2 cellular contexts compared by ENCODE assay signal in the genomic region with DNA sequence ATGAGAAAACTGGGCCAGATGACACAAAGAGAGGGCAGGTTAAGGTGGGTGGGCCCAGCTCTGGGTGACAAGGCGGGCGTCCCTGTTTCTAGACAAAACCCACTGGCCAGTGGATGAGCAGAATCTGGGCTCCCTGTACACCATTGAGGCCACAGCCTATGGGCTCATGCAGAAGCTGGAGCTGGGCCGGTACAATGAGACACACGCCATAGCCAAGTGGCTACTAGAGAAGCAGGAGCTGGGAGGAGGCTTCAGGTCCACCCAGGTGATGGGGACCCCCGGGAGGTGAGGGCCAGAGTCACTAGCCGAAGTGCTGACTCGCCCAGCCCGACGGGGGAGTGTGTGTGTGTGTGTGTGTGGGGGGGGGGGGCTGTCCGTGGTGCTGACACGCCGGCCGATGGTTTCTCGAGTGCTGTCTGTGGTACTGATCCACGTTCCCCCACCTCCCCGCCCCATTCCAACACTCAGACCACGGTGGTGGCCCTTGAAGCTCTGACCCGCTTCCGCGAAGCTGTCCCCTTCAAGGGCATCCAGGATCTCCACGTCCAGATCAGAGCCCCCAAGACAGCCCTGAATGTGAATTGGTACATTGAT.
A peak's percentile ranks its signal among the peaks of the same experiment; 100 is the strongest.
TF ChIP-seq lines count a peak whose summit lies in the region.

No MANE protein-coding gene starts in this region.

TF ChIP-seq in HEK293T, 16 proteins besides CTCF, POLR2A, EP300 and RAD21 (continued from another document):
- TF ChIP-seq, protein P1, sequence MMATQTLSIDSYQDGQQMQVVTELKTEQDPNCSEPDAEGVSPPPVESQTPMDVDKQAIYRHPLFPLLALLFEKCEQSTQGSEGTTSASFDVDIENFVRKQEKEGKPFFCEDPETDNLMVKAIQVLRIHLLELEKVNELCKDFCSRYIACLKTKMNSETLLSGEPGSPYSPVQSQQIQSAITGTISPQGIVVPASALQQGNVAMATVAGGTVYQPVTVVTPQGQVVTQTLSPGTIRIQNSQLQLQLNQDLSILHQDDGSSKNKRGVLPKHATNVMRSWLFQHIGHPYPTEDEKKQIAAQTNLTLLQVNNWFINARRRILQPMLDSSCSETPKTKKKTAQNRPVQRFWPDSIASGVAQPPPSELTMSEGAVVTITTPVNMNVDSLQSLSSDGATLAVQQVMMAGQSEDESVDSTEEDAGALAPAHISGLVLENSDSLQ (IDR thresholded peaks at IDR 0.05) = no peak
- no peak for TF ChIP-seq BHLHE40 (IDR thresholded peaks at IDR 0.05; ENCODE audit: borderline replicate concordance)
- no peak for TF ChIP-seq FOXM1 (IDR thresholded peaks at IDR 0.05; ENCODE audit: borderline replicate concordance)
- TF ChIP-seq ELF4 (IDR thresholded peaks at IDR 0.05) = no peak
- no peak for TF ChIP-seq LEF1 (IDR thresholded peaks at IDR 0.05; ENCODE audit: borderline replicate concordance)
- TF ChIP-seq FOXA1 (IDR thresholded peaks at IDR 0.05) = no peak
- no peak for TF ChIP-seq NFRKB (IDR thresholded peaks at IDR 0.05)
- TF ChIP-seq SUZ12 (IDR thresholded peaks at IDR 0.05) = no peak
- TF ChIP-seq L3MBTL2 (conservative IDR thresholded peaks at IDR 0.05) = no peak
- no peak for TF ChIP-seq ZNF384 (IDR thresholded peaks at IDR 0.05)
- no peak for TF ChIP-seq TARDBP (IDR thresholded peaks at IDR 0.05)
- TF ChIP-seq CTBP1 (IDR thresholded peaks at IDR 0.05; ENCODE audit: borderline replicate concordance) = no peak
- no peak for TF ChIP-seq ARNT (IDR thresholded peaks at IDR 0.05)
TF ChIP-seq in HEK293T: peak in this region for 0.

TF ChIP-seq in WTC11, 78 proteins besides CTCF, POLR2A, EP300 and RAD21:
- TF ChIP-seq, protein P2, sequence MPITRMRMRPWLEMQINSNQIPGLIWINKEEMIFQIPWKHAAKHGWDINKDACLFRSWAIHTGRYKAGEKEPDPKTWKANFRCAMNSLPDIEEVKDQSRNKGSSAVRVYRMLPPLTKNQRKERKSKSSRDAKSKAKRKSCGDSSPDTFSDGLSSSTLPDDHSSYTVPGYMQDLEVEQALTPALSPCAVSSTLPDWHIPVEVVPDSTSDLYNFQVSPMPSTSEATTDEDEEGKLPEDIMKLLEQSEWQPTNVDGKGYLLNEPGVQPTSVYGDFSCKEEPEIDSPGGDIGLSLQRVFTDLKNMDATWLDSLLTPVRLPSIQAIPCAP (CRISPR knock-in tag; IDR thresholded peaks at IDR 0.05) = peak; percentile 78; the same call in 1 of the 2 replicates
- TF ChIP-seq, protein P3, sequence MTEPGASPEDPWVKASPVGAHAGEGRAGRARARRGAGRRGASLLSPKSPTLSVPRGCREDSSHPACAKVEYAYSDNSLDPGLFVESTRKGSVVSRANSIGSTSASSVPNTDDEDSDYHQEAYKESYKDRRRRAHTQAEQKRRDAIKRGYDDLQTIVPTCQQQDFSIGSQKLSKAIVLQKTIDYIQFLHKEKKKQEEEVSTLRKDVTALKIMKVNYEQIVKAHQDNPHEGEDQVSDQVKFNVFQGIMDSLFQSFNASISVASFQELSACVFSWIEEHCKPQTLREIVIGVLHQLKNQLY (CRISPR knock-in tag; IDR thresholded peaks at IDR 0.05) = no peak
- TF ChIP-seq, protein P4, sequence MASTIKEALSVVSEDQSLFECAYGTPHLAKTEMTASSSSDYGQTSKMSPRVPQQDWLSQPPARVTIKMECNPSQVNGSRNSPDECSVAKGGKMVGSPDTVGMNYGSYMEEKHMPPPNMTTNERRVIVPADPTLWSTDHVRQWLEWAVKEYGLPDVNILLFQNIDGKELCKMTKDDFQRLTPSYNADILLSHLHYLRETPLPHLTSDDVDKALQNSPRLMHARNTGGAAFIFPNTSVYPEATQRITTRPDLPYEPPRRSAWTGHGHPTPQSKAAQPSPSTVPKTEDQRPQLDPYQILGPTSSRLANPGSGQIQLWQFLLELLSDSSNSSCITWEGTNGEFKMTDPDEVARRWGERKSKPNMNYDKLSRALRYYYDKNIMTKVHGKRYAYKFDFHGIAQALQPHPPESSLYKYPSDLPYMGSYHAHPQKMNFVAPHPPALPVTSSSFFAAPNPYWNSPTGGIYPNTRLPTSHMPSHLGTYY (CRISPR knock-in tag; IDR thresholded peaks at IDR 0.05) = no peak
- no peak for TF ChIP-seq CREB1 (CRISPR knock-in tag; IDR thresholded peaks at IDR 0.05)
- peak; percentile 83; the same call in 1 of the 2 replicates for TF ChIP-seq TCF7 (CRISPR knock-in tag; IDR thresholded peaks at IDR 0.05; ENCODE audit: low read depth)
- TF ChIP-seq ZNF317 (CRISPR knock-in tag; IDR thresholded peaks at IDR 0.05; ENCODE audit: borderline replicate concordance, low read depth) = no peak
- TF ChIP-seq JUN (CRISPR knock-in tag; IDR thresholded peaks at IDR 0.05) = peak; percentile 86; the same call in 1 of the 2 replicates
- TF ChIP-seq NFE2L1 (CRISPR knock-in tag; IDR thresholded peaks at IDR 0.05) = peak; percentile 48; the same call in 1 of the 2 replicates
- TF ChIP-seq NFYB (CRISPR knock-in tag; conservative IDR thresholded peaks at IDR 0.05; ENCODE audit: low read depth) = 0 out of 2 replicates have a peak, but pooled peaks have one; percentile 26
- 0 out of 2 replicates have a peak, but pooled peaks have one; percentile 35 for TF ChIP-seq FOXK1 (CRISPR knock-in tag; IDR thresholded peaks at IDR 0.05)
- TF ChIP-seq, protein P5, sequence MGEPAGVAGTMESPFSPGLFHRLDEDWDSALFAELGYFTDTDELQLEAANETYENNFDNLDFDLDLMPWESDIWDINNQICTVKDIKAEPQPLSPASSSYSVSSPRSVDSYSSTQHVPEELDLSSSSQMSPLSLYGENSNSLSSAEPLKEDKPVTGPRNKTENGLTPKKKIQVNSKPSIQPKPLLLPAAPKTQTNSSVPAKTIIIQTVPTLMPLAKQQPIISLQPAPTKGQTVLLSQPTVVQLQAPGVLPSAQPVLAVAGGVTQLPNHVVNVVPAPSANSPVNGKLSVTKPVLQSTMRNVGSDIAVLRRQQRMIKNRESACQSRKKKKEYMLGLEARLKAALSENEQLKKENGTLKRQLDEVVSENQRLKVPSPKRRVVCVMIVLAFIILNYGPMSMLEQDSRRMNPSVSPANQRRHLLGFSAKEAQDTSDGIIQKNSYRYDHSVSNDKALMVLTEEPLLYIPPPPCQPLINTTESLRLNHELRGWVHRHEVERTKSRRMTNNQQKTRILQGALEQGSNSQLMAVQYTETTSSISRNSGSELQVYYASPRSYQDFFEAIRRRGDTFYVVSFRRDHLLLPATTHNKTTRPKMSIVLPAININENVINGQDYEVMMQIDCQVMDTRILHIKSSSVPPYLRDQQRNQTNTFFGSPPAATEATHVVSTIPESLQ (CRISPR knock-in tag; IDR thresholded peaks at IDR 0.05) = no peak
- TF ChIP-seq, protein P6, sequence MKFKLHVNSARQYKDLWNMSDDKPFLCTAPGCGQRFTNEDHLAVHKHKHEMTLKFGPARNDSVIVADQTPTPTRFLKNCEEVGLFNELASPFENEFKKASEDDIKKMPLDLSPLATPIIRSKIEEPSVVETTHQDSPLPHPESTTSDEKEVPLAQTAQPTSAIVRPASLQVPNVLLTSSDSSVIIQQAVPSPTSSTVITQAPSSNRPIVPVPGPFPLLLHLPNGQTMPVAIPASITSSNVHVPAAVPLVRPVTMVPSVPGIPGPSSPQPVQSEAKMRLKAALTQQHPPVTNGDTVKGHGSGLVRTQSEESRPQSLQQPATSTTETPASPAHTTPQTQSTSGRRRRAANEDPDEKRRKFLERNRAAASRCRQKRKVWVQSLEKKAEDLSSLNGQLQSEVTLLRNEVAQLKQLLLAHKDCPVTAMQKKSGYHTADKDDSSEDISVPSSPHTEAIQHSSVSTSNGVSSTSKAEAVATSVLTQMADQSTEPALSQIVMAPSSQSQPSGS (CRISPR knock-in tag; IDR thresholded peaks at IDR 0.05; ENCODE audit: borderline replicate concordance, low read depth) = 0 out of 2 replicates have a peak, but pooled peaks have one; percentile 35
- 0 out of 2 replicates have a peak, but pooled peaks have one; percentile 53 for TF ChIP-seq TEAD4 (CRISPR knock-in tag; IDR thresholded peaks at IDR 0.05)
- peak; percentile 80 for TF ChIP-seq FOXP1 (CRISPR knock-in tag; IDR thresholded peaks at IDR 0.05; ENCODE audit: borderline replicate concordance)
- no peak for TF ChIP-seq ELF4 (CRISPR knock-in tag; IDR thresholded peaks at IDR 0.05; ENCODE audit: low read depth)
- TF ChIP-seq NFATC4 (CRISPR knock-in tag; IDR thresholded peaks at IDR 0.05) = no peak
- TF ChIP-seq, protein P7, sequence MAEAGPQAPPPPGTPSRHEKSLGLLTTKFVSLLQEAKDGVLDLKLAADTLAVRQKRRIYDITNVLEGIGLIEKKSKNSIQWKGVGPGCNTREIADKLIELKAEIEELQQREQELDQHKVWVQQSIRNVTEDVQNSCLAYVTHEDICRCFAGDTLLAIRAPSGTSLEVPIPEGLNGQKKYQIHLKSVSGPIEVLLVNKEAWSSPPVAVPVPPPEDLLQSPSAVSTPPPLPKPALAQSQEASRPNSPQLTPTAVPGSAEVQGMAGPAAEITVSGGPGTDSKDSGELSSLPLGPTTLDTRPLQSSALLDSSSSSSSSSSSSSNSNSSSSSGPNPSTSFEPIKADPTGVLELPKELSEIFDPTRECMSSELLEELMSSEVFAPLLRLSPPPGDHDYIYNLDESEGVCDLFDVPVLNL (CRISPR knock-in tag; IDR thresholded peaks at IDR 0.05; ENCODE audit: borderline replicate concordance, low read depth) = peak; percentile 52; the same call in 1 of the 2 replicates
- TF ChIP-seq, protein P8, sequence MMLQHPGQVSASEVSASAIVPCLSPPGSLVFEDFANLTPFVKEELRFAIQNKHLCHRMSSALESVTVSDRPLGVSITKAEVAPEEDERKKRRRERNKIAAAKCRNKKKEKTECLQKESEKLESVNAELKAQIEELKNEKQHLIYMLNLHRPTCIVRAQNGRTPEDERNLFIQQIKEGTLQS (CRISPR knock-in tag; conservative IDR thresholded peaks at IDR 0.05) = 0 out of 2 replicates have a peak, but pooled peaks have one; percentile 68
- TF ChIP-seq, protein P9, sequence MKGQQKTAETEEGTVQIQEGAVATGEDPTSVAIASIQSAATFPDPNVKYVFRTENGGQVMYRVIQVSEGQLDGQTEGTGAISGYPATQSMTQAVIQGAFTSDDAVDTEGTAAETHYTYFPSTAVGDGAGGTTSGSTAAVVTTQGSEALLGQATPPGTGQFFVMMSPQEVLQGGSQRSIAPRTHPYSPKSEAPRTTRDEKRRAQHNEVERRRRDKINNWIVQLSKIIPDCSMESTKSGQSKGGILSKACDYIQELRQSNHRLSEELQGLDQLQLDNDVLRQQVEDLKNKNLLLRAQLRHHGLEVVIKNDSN (CRISPR knock-in tag; IDR thresholded peaks at IDR 0.05) = no peak; the same call in 1 of the 2 replicates
TF ChIP-seq in WTC11: peak in this region for 11.
